In the genomic region with DNA sequence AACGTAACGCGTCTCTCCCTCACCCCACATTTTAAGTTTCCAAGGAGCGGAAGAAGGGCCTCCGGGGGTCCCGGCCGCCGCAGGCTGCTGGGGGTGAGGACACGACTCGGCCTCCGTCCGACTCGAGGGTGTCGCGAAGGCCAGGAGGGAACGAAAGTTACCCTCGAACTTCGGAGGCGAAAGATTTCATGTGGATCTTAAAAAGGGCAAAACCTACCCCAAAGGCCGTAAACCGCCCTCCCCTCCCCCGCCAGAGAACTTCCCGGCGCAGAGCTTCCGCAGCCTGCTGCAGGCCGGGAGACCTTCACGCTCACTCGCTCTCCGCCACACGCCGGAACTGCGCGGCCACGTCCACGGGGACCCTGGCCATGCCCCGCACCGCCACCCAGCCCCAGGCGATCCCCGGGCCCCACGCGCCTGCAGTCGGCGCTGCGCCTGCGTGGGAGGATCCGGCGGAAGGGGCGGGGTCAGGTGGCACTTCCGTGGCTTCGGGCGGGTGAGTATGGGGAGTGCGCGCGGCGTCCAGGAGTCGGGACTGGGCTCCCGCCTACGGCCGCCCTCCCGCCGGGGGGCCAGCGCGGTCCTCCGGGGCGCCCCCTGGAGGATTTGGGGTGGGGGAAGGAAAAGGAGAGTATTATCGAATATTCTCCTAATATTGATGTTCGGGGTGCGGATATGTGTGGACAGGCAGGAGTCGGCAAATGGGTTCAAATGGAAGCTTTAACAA, we compare ENCODE assay signal across 1 cellular context.
TF ChIP-seq lines count a peak whose summit lies in the region.

A gene (plus strand): TSS at position 474 of the 727 bp plus-strand sequence. CDS start 19,755 bp downstream, outside the sequence.

TF ChIP-seq in GM12878, 131 proteins besides CTCF, POLR2A, EP300 and RAD21 (continued from another document and continues in another):
- TF ChIP-seq, protein P1, sequence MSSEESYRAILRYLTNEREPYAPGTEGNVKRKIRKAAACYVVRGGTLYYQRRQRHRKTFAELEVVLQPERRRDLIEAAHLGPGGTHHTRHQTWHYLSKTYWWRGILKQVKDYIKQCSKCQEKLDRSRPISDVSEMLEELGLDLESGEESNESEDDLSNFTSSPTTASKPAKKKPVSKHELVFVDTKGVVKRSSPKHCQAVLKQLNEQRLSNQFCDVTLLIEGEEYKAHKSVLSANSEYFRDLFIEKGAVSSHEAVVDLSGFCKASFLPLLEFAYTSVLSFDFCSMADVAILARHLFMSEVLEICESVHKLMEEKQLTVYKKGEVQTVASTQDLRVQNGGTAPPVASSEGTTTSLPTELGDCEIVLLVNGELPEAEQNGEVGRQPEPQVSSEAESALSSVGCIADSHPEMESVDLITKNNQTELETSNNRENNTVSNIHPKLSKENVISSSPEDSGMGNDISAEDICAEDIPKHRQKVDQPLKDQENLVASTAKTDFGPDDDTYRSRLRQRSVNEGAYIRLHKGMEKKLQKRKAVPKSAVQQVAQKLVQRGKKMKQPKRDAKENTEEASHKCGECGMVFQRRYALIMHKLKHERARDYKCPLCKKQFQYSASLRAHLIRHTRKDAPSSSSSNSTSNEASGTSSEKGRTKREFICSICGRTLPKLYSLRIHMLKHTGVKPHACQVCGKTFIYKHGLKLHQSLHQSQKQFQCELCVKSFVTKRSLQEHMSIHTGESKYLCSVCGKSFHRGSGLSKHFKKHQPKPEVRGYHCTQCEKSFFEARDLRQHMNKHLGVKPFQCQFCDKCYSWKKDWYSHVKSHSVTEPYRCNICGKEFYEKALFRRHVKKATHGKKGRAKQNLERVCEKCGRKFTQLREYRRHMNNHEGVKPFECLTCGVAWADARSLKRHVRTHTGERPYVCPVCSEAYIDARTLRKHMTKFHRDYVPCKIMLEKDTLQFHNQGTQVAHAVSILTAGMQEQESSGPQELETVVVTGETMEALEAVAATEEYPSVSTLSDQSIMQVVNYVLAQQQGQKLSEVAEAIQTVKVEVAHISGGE (CRISPR knock-in tag; IDR thresholded peaks at IDR 0.05): peak; percentile 27; the same call in 1 of the 2 replicates
- TF ChIP-seq CREB1 (IDR thresholded peaks at IDR 0.05; ENCODE audit: low read depth): peak; percentile 81; the same call in 1 of the 2 replicates
- peak; percentile 92 for TF ChIP-seq POLR2AphosphoS5 (IDR thresholded peaks at IDR 0.05; ENCODE audit: low read length)
- TF ChIP-seq, protein P2, sequence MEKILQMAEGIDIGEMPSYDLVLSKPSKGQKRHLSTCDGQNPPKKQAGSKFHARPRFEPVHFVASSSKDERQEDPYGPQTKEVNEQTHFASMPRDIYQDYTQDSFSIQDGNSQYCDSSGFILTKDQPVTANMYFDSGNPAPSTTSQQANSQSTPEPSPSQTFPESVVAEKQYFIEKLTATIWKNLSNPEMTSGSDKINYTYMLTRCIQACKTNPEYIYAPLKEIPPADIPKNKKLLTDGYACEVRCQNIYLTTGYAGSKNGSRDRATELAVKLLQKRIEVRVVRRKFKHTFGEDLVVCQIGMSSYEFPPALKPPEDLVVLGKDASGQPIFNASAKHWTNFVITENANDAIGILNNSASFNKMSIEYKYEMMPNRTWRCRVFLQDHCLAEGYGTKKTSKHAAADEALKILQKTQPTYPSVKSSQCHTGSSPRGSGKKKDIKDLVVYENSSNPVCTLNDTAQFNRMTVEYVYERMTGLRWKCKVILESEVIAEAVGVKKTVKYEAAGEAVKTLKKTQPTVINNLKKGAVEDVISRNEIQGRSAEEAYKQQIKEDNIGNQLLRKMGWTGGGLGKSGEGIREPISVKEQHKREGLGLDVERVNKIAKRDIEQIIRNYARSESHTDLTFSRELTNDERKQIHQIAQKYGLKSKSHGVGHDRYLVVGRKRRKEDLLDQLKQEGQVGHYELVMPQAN (conservative IDR thresholded peaks at IDR 0.05): peak; percentile 86
- no peak for TF ChIP-seq SREBF2 (IDR thresholded peaks at IDR 0.05; ENCODE audit: low read length)
- TF ChIP-seq SPI1 (IDR thresholded peaks at IDR 0.05; ENCODE audit: borderline replicate concordance, insufficient read depth, low read depth, low read length): 0 out of 2 replicates have a peak, but pooled peaks have one; percentile 33
- peak; percentile 96 for TF ChIP-seq SMAD5 (IDR thresholded peaks at IDR 0.05; ENCODE audit: low read depth)
- peak; percentile 36 for TF ChIP-seq MEF2B (IDR thresholded peaks at IDR 0.05; ENCODE audit: partially characterized antibody, poor library complexity, severe bottlenecking)
- TF ChIP-seq, protein P3, sequence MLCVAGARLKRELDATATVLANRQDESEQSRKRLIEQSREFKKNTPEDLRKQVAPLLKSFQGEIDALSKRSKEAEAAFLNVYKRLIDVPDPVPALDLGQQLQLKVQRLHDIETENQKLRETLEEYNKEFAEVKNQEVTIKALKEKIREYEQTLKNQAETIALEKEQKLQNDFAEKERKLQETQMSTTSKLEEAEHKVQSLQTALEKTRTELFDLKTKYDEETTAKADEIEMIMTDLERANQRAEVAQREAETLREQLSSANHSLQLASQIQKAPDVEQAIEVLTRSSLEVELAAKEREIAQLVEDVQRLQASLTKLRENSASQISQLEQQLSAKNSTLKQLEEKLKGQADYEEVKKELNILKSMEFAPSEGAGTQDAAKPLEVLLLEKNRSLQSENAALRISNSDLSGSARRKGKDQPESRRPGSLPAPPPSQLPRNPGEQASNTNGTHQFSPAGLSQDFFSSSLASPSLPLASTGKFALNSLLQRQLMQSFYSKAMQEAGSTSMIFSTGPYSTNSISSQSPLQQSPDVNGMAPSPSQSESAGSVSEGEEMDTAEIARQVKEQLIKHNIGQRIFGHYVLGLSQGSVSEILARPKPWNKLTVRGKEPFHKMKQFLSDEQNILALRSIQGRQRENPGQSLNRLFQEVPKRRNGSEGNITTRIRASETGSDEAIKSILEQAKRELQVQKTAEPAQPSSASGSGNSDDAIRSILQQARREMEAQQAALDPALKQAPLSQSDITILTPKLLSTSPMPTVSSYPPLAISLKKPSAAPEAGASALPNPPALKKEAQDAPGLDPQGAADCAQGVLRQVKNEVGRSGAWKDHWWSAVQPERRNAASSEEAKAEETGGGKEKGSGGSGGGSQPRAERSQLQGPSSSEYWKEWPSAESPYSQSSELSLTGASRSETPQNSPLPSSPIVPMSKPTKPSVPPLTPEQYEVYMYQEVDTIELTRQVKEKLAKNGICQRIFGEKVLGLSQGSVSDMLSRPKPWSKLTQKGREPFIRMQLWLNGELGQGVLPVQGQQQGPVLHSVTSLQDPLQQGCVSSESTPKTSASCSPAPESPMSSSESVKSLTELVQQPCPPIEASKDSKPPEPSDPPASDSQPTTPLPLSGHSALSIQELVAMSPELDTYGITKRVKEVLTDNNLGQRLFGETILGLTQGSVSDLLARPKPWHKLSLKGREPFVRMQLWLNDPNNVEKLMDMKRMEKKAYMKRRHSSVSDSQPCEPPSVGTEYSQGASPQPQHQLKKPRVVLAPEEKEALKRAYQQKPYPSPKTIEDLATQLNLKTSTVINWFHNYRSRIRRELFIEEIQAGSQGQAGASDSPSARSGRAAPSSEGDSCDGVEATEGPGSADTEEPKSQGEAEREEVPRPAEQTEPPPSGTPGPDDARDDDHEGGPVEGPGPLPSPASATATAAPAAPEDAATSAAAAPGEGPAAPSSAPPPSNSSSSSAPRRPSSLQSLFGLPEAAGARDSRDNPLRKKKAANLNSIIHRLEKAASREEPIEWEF (IDR thresholded peaks at IDR 0.05; ENCODE audit: insufficient replicate concordance, low read depth, low read length): no peak
- peak; percentile 44; the same call in 1 of the 2 replicates for TF ChIP-seq ZSCAN29 (IDR thresholded peaks at IDR 0.05)
- TF ChIP-seq DPF2 (IDR thresholded peaks at IDR 0.05): peak; percentile 83
- TF ChIP-seq, protein P4, sequence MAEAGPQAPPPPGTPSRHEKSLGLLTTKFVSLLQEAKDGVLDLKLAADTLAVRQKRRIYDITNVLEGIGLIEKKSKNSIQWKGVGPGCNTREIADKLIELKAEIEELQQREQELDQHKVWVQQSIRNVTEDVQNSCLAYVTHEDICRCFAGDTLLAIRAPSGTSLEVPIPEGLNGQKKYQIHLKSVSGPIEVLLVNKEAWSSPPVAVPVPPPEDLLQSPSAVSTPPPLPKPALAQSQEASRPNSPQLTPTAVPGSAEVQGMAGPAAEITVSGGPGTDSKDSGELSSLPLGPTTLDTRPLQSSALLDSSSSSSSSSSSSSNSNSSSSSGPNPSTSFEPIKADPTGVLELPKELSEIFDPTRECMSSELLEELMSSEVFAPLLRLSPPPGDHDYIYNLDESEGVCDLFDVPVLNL (IDR thresholded peaks at IDR 0.05; ENCODE audit: low read depth, low read length): 0 out of 2 replicates have a peak, but pooled peaks have one; percentile 15
- peak; percentile 45 for TF ChIP-seq YY1 (IDR thresholded peaks at IDR 0.05; ENCODE audit: low read depth, low read length)
- TF ChIP-seq RBBP5 (conservative IDR thresholded peaks at IDR 0.05): no peak
- TF ChIP-seq, protein P5, sequence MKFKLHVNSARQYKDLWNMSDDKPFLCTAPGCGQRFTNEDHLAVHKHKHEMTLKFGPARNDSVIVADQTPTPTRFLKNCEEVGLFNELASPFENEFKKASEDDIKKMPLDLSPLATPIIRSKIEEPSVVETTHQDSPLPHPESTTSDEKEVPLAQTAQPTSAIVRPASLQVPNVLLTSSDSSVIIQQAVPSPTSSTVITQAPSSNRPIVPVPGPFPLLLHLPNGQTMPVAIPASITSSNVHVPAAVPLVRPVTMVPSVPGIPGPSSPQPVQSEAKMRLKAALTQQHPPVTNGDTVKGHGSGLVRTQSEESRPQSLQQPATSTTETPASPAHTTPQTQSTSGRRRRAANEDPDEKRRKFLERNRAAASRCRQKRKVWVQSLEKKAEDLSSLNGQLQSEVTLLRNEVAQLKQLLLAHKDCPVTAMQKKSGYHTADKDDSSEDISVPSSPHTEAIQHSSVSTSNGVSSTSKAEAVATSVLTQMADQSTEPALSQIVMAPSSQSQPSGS (IDR thresholded peaks at IDR 0.05; ENCODE audit: low read length): peak; percentile 23; the same call in 1 of the 2 replicates
- TF ChIP-seq ZNF622 (IDR thresholded peaks at IDR 0.05): no peak
- TF ChIP-seq EED (IDR thresholded peaks at IDR 0.05; ENCODE audit: low read depth): peak; percentile 65
- TF ChIP-seq SMC3 (IDR thresholded peaks at IDR 0.05; ENCODE audit: borderline replicate concordance, low read length): peak; percentile 17; the same call in 1 of the 2 replicates
- no peak; the same call in 1 of the 2 replicates for TF ChIP-seq ZNF207 (IDR thresholded peaks at IDR 0.05; ENCODE audit: borderline replicate concordance)
- TF ChIP-seq POU2F2 (IDR thresholded peaks at IDR 0.05; ENCODE audit: borderline replicate concordance, low read depth, low read length): peak; percentile 79; the same call in 2 of the 3 replicates
- TF ChIP-seq RUNX3 (IDR thresholded peaks at IDR 0.05; ENCODE audit: low read length): peak; percentile 47
- TF ChIP-seq RB1 (IDR thresholded peaks at IDR 0.05; ENCODE audit: borderline replicate concordance): peak; percentile 82; the same call in 1 of the 2 replicates
- peak; percentile 66; the same call in 1 of the 2 replicates for TF ChIP-seq SMARCA5 (IDR thresholded peaks at IDR 0.05)
- TF ChIP-seq, protein P6, sequence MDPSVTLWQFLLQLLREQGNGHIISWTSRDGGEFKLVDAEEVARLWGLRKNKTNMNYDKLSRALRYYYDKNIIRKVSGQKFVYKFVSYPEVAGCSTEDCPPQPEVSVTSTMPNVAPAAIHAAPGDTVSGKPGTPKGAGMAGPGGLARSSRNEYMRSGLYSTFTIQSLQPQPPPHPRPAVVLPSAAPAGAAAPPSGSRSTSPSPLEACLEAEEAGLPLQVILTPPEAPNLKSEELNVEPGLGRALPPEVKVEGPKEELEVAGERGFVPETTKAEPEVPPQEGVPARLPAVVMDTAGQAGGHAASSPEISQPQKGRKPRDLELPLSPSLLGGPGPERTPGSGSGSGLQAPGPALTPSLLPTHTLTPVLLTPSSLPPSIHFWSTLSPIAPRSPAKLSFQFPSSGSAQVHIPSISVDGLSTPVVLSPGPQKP (IDR thresholded peaks at IDR 0.05; ENCODE audit: low read depth, low read length): peak; percentile 68; the same call in 1 of the 2 replicates
- peak; percentile 37 for TF ChIP-seq SP1 (IDR thresholded peaks at IDR 0.05; ENCODE audit: low read depth, low read length)
- TF ChIP-seq NRF1 (conservative IDR thresholded peaks at IDR 0.05; ENCODE audit: low read depth, low read length): peak; percentile 72
- TF ChIP-seq SREBF1 (IDR thresholded peaks at IDR 0.05; ENCODE audit: low read length): no peak
- TF ChIP-seq ETV6 (conservative IDR thresholded peaks at IDR 0.05 in 1 of 2, IDR thresholded peaks at IDR 0.05 in 1 of 2; ENCODE audit: borderline replicate concordance in 1 of 2, low read depth in 1 of 2): peak in 1 of 2 experiments; percentile 62; a peak in 1 of 4 replicates
- TF ChIP-seq ZBED1 (IDR thresholded peaks at IDR 0.05; ENCODE audit: borderline replicate concordance): peak; percentile 62; the same call in 1 of the 2 replicates
- peak; percentile 97 for TF ChIP-seq LARP7 (IDR thresholded peaks at IDR 0.05)
- TF ChIP-seq HDAC6 (IDR thresholded peaks at IDR 0.05; ENCODE audit: unreplicated experiment): peak; percentile 49
- no peak for TF ChIP-seq BRCA1 (IDR thresholded peaks at IDR 0.05; ENCODE audit: low read depth, low read length)
- TF ChIP-seq MTA3 (IDR thresholded peaks at IDR 0.05; ENCODE audit: borderline replicate concordance, low read length): no peak
- peak; percentile 57 to 79; a peak in 2 of 4 replicates for TF ChIP-seq BHLHE40 (IDR thresholded peaks at IDR 0.05; ENCODE audit: borderline replicate concordance in 1 of 2, low read depth in 2 of 2, low read length in 1 of 2)
- TF ChIP-seq, protein P7, sequence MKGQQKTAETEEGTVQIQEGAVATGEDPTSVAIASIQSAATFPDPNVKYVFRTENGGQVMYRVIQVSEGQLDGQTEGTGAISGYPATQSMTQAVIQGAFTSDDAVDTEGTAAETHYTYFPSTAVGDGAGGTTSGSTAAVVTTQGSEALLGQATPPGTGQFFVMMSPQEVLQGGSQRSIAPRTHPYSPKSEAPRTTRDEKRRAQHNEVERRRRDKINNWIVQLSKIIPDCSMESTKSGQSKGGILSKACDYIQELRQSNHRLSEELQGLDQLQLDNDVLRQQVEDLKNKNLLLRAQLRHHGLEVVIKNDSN (IDR thresholded peaks at IDR 0.05; ENCODE audit: borderline replicate concordance, extremely low read length, insufficient read depth, low read depth, low read length): peak; percentile 71
- TF ChIP-seq, protein P8, sequence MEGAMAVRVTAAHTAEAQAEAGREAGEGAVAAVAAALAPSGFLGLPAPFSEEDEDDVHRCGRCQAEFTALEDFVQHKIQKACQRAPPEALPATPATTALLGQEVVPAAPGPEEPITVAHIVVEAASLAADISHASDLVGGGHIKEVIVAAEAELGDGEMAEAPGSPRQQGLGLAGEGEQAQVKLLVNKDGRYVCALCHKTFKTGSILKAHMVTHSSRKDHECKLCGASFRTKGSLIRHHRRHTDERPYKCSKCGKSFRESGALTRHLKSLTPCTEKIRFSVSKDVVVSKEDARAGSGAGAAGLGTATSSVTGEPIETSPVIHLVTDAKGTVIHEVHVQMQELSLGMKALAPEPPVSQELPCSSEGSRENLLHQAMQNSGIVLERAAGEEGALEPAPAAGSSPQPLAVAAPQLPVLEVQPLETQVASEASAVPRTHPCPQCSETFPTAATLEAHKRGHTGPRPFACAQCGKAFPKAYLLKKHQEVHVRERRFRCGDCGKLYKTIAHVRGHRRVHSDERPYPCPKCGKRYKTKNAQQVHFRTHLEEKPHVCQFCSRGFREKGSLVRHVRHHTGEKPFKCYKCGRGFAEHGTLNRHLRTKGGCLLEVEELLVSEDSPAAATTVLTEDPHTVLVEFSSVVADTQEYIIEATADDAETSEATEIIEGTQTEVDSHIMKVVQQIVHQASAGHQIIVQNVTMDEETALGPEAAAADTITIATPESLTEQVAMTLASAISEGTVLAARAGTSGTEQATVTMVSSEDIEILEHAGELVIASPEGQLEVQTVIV (IDR thresholded peaks at IDR 0.05; ENCODE audit: borderline replicate concordance, partially characterized antibody): peak; percentile 53
- TF ChIP-seq CREM (IDR thresholded peaks at IDR 0.05; ENCODE audit: low read depth): peak; percentile 53; the same call in 1 of the 2 replicates
- 0 out of 2 replicates have a peak, but pooled peaks have one; percentile 5 for TF ChIP-seq NR2C1 (IDR thresholded peaks at IDR 0.05)
- TF ChIP-seq NR2F1 (conservative IDR thresholded peaks at IDR 0.05): peak; percentile 66
- TF ChIP-seq IKZF2 (IDR thresholded peaks at IDR 0.05): peak in 1 of 2 experiments; percentile 76; a peak in 3 of 4 replicates
